Comparison of ENCODE assay signal across 13 cellular contexts in the genomic region with DNA sequence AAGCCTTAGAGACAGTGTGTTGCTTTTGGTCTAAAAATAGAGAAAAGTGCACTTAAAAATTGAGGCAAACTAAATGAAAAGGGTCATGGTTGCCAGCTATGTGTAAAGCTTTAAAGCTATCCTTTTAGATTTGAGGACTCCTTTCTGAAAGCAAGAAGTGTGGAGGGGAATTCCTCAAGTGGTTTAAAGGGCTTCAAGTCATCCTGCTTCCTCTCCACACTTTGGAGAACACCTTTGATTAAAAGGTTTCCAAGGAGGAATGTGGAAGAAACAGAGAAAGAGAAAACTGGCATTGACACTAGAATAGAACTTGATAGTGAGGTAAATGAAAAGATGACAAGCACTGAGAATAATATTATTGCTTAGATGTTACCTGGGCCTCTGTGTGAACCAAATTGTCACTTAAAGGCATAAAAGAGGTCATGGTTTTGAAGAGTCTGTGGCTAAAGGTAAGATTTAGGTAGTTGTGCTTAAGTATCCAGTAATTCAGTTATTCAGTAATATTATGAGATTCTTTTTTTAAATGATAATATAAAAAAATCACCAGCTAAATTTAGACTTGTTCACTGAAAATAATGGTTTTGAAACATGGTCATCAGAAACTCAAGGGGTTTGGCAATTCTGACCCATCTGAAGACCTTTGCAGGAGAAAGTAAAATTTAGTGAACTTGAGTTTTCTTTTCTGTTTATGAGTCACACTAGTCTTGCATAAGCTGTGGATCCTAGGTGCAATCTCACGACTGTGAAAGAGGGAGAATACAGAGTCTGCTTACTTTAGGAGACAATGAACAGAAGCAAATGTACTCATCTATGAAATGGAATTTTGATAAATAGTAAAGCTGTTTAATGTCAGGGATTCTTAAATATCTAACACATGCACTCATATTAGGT.
DNase-seq lines count a peak whose midpoint lies in the region; ATAC-seq and TF ChIP-seq lines count a peak whose summit lies in the region.
"Had no signal": no experiment of that assay in that cellular context is flagged by ENCODE, and none has a peak within 500 bp of the region (broad histone marks: within the 10 kb centered on the region; RNA-seq: fewer than 3 reads in every experiment).

No MANE protein-coding gene starts in this region.

- H2AFZ ChIP-seq in HCT116 (ENCODE audit: low read depth, low read length, poor library complexity, severe bottlenecking), result no peak overlapping the region

- no peak for TF ChIP-seq POLR2A in HCT116 (IDR thresholded peaks at IDR 0.05; ENCODE audit: borderline replicate concordance, extremely low read depth, insufficient read depth, insufficient read length)
- TF ChIP-seq POLR2A in body of pancreas (IDR thresholded peaks at IDR 0.05), result no peak

- ATAC-seq in HCT116, result no peak
- ATAC-seq in body of pancreas, result no peak
- no peak for ATAC-seq in HG03097 (IDR thresholded peaks at IDR 0.05; ENCODE audit: low FRiP score, unreplicated experiment)
- ATAC-seq: activated CD4-positive, CD25-positive, alpha-beta regulatory T cell treated with anti-CD3 and anti-CD28 coated beads, Interleukin-2, amount 50 U/mL, for 24 hours; naive thymus-derived CD4-positive, alpha-beta T cell had no signal

- H4K20me1 ChIP-seq in HCT116 (ENCODE audit: insufficient read depth), result no peaks in the 10 kb centered on the region

- no peak overlapping the region for H3K9ac ChIP-seq in HCT116 (ENCODE audit: low read length)

- H3K4me1 ChIP-seq in HCT116 (ENCODE audit: control insufficient read depth in 1 of 2, insufficient read depth in 2 of 2, low read length in 2 of 2), result no peaks in the 10 kb centered on the region
- H3K4me1 ChIP-seq in body of pancreas, result no peaks in the 10 kb centered on the region
- H3K4me1 ChIP-seq: BE2C had no signal

- TF ChIP-seq RAD21 in HCT116 (IDR thresholded peaks at IDR 0.05; ENCODE audit: low read depth), result no peak

- in situ Hi-C loops in GM13977 (cut with MboI; ENCODE audit: low pct_unique_long_range_greater_than_20kb, low sequenced_read_pairs, unreplicated experiment), result no loop called here

- POLR2A ChIA-PET in HCT116 (lab: Charles Lee), result no interaction called here

- BruUV-seq in HCT116 (replicated peaks; lab: Mats Ljungman, UMichigan), result no TSS peak

- intact Hi-C loops in HCT116 (cut with micrococcal nuclease), result no loop called here
- intact Hi-C loops in body of pancreas (cut with DNase I), result no loop called here

- CTCF ChIA-PET in HCT116 (lab: Charles Lee), result no interaction called here

- peaks cover 0 to 4% of the 10 kb centered on the region in 2 experiments; a peak in 1 of 4 replicates for H3K9me3 ChIP-seq in HCT116 (ENCODE audit: control insufficient read depth in 1 of 2, insufficient read depth in 1 of 2, low read depth in 1 of 2, low read length in 2 of 2)
- H3K9me3 ChIP-seq in body of pancreas, result no peaks in the 10 kb centered on the region
- H3K9me3 ChIP-seq: BE2C had no signal

- no peaks in the 10 kb centered on the region for H3K36me3 ChIP-seq in HCT116 (ENCODE audit: control insufficient read depth in 1 of 2, insufficient read depth in 2 of 2, low read length in 2 of 2)
- no peaks in the 10 kb centered on the region for H3K36me3 ChIP-seq in body of pancreas (replicated peaks in 1 of 2; ENCODE audit: insufficient read depth in 1 of 2, low read depth in 2 of 2)
- H3K36me3 ChIP-seq: BE2C had no signal

- DNase-seq in GM13977 (ENCODE audit: low spot score), result peak; percentile 24
- DNase-seq in HCT116 (ENCODE audit: low read depth, low spot score), result no peak
- DNase-seq in M059J (ENCODE audit: low read depth), result peak; percentile 77
- DNase-seq in epithelial cell of esophagus (ENCODE audit: low read depth), result peak; percentile 74
- DNase-seq in body of pancreas, result no peak
- no peak for DNase-seq in dermis blood vessel endothelial cell
- no peak for DNase-seq in activated T-cell treated with anti-CD3 and anti-CD28 coated beads, Interleukin-2, amount 50 U/mL, for 1 hour
- DNase-seq: activated naive CD4-positive, alpha-beta T cell treated with Interleukin-2 at 50 U/mL for 16 hours; BE2C; naive thymus-derived CD4-positive, alpha-beta T cell; stimulated activated CD4-positive, alpha-beta T cell treated with anti-CD3 and anti-CD28 coated beads, Interleukin-15, amount 100 ng/mL, for 24 hours had no signal

- TF ChIP-seq CTCF in GM13977 (IDR thresholded peaks at IDR 0.05; ENCODE audit: extremely low read depth, insufficient read depth, missing control alignments), result no peak
- no peak for TF ChIP-seq CTCF in HCT116 (IDR thresholded peaks at IDR 0.05 in 2 of 3, conservative IDR thresholded peaks at IDR 0.05 in 1 of 3; ENCODE audit: borderline replicate concordance in 1 of 3, insufficient read depth in 1 of 3, low read depth in 2 of 3, low read length in 2 of 3)
- no peak for TF ChIP-seq CTCF in epithelial cell of esophagus (IDR thresholded peaks at IDR 0.05; ENCODE audit: insufficient read depth, low read depth, low read length, missing control alignments)
- no peak for TF ChIP-seq CTCF in body of pancreas (IDR thresholded peaks at IDR 0.05)

- H3K27ac ChIP-seq in HCT116 (ENCODE audit: low read depth, low read length) (no peak overlapping the region), body of pancreas (no peak overlapping the region)

- H3K4me2 ChIP-seq in HCT116 (ENCODE audit: low read length), result no peak overlapping the region

- 21 to 50% methylated on average over 1 of the region's 1 CpG for WGBS in body of pancreas, 2 donors

- H3K4me3 ChIP-seq in HCT116 (replicated peaks in 1 of 2; ENCODE audit: low read depth in 1 of 2, low read length in 2 of 2), result no peak overlapping the region
- H3K4me3 ChIP-seq in epithelial cell of esophagus (ENCODE audit: low read length), result no peak overlapping the region
- peak overlapping the region in 1 of 2 donors; percentile 8 for H3K4me3 ChIP-seq in body of pancreas

- no peaks in the 10 kb centered on the region for H3K79me2 ChIP-seq in HCT116 (ENCODE audit: insufficient read depth, low read length)

- H3K9me2 ChIP-seq in HCT116 (ENCODE audit: insufficient read depth), result no peaks in the 10 kb centered on the region

- RAD21 ChIA-PET in HCT116 (lab: Charles Lee; ENCODE audit: low non-redundant PET in 1 of 2, low total read pairs in 2 of 2, uncharacterized antibody in 2 of 2, unreplicated experiment in 2 of 2), result no interaction called here

- no peaks in the 10 kb centered on the region for H3K27me3 ChIP-seq in HCT116 (ENCODE audit: insufficient read depth, low read length)
- H3K27me3 ChIP-seq in body of pancreas, result no peaks in the 10 kb centered on the region
- H3K27me3 ChIP-seq: BE2C had no signal

TF ChIP-seq in HCT116, 20 proteins besides CTCF, POLR2A, EP300 and RAD21:
- no peak for TF ChIP-seq FOSL1 (IDR thresholded peaks at IDR 0.05; ENCODE audit: low read depth)
- peak; percentile 47; the same call in 1 of the 2 replicates for TF ChIP-seq CEBPB (IDR thresholded peaks at IDR 0.05; ENCODE audit: low read depth)
- TF ChIP-seq, protein P1, sequence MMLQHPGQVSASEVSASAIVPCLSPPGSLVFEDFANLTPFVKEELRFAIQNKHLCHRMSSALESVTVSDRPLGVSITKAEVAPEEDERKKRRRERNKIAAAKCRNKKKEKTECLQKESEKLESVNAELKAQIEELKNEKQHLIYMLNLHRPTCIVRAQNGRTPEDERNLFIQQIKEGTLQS (IDR thresholded peaks at IDR 0.05), result no peak
- no peak for TF ChIP-seq SIN3A (IDR thresholded peaks at IDR 0.05; ENCODE audit: low read depth)
- no peak for TF ChIP-seq POLR2AphosphoS5 (IDR thresholded peaks at IDR 0.05; ENCODE audit: low read depth, low read length)

Comparison
In these comparisons a context has a peak if more than half of its experiments do, and no peak if none do; other contexts are left out.
1. DNase-seq: peak in GM13977 (single experiment), M059J (single experiment) and epithelial cell of esophagus (single experiment); none in HCT116 (single experiment), body of pancreas (0 of 4), dermis blood vessel endothelial cell (single experiment) and activated T-cell treated with anti-CD3 and anti-CD28 coated beads, Interleukin-2, amount 50 U/mL, for 1 hour (single experiment).